ENCODE assay signal across 8 cellular contexts in genomic region chr11:67268684-67269268, GRCh38. TPM values are rescaled to one million over a fixed set of nuclear protein-coding genes. Genes with fewer than 3 reads are reported as not detected.
DNase-seq lines count a peak whose midpoint lies in the region; ATAC-seq and TF ChIP-seq lines count a peak whose summit lies in the region.

No MANE protein-coding gene starts in this region.

- peaks cover 2% of the 10 kb centered on the region for H3K36me3 Mint-ChIP-seq in neural progenitor cell

- TF ChIP-seq CTCF in OCI-LY1 (IDR thresholded peaks at IDR 0.05; ENCODE audit: low read length) (no peak), neural progenitor cell (IDR thresholded peaks at IDR 0.05) (no peak), BE2C (IDR thresholded peaks at IDR 0.05; ENCODE audit: low read depth, low read length) (no peak)

- peak overlapping the region; percentile 96 for H3K4me3 Mint-ChIP-seq in neural progenitor cell

- peaks cover 47 to 69% (median 62%) of the 10 kb centered on the region in 11 experiments for H3K36me3 ChIP-seq in BLaER1 treated with 17β-estradiol and CSF1 and Interleukin-3, amounts not matched to agents 10 nM and 100 nM
- peaks cover 43% of the 10 kb centered on the region; the same call in 1 of the 2 replicates for H3K36me3 ChIP-seq in OCI-LY1 (ENCODE audit: insufficient read depth, low read length)
- peaks cover 10 to 31% of the 10 kb centered on the region in 2 donors for H3K36me3 ChIP-seq in duodenal mucosa (ENCODE audit: control insufficient read depth in 1 of 2, insufficient read depth in 2 of 2, low read length in 2 of 2)
- no peaks in the 10 kb centered on the region for H3K36me3 ChIP-seq in neural progenitor cell
- H3K36me3 ChIP-seq in BE2C = peaks cover 18% of the 10 kb centered on the region

- H2AFZ ChIP-seq in OCI-LY1 (ENCODE audit: low read length) = no peak overlapping the region
- no peak overlapping the region for H2AFZ ChIP-seq in neural progenitor cell (replicated peaks)

- peaks cover 12% of the 10 kb centered on the region for H3K27me3 Mint-ChIP-seq in neural progenitor cell (ENCODE audit: insufficient read depth, low read depth)

- H3K4me3 ChIP-seq in BLaER1 treated with 17β-estradiol and CSF1 and Interleukin-3, amounts not matched to agents 10 nM and 100 nM = peak overlapping the region; percentile 87 to 100 (median 99)
- H3K4me3 ChIP-seq in OCI-LY1 (ENCODE audit: low read depth, low read length, poor library complexity, severe bottlenecking) (peak overlapping the region; percentile 93), duodenal mucosa (ENCODE audit: low read depth in 1 of 2, low read length in 2 of 2) (peak overlapping the region; percentile 79 to 94), neural progenitor cell (no peak overlapping the region), BE2C (ENCODE audit: low read depth, low read length) (no peak overlapping the region)

- no peaks in the 10 kb centered on the region for H3K9me3 Mint-ChIP-seq in neural progenitor cell

- peaks cover 0 to 55% (median 46%) of the 10 kb centered on the region in 11 experiments; a peak in 13 of 22 replicates for H4K20me1 ChIP-seq in BLaER1 treated with 17β-estradiol and CSF1 and Interleukin-3, amounts not matched to agents 10 nM and 100 nM
- no peaks in the 10 kb centered on the region for H4K20me1 ChIP-seq in OCI-LY1 (ENCODE audit: insufficient read depth, low read length)
- peaks cover 73% of the 10 kb centered on the region for H4K20me1 ChIP-seq in neural progenitor cell (ENCODE audit: low read depth)

- H3F3A ChIP-seq in OCI-LY1 (ENCODE audit: insufficient read depth, low read length) (peaks cover 9% of the 10 kb centered on the region; the same call in 1 of the 2 replicates), neural progenitor cell (ENCODE audit: low read depth) (peaks cover 32% of the 10 kb centered on the region)

- no peaks in the 10 kb centered on the region for H3K27me3 ChIP-seq in BLaER1 treated with 17β-estradiol and CSF1 and Interleukin-3, amounts not matched to agents 10 nM and 100 nM
- H3K27me3 ChIP-seq in OCI-LY1 (ENCODE audit: insufficient read depth, low read length) (no peaks in the 10 kb centered on the region), duodenal mucosa (ENCODE audit: control insufficient read depth in 1 of 2, insufficient read depth in 2 of 2, low read length in 2 of 2) (no peaks in the 10 kb centered on the region), neural progenitor cell (peaks cover 20% of the 10 kb centered on the region), BE2C (no peaks in the 10 kb centered on the region)

- peaks cover 75 to 84% (median 77%) of the 10 kb centered on the region in 10 experiments for H3K4me1 ChIP-seq in BLaER1 treated with 17β-estradiol and CSF1 and Interleukin-3, amounts not matched to agents 10 nM and 100 nM
- H3K4me1 ChIP-seq in OCI-LY1 (ENCODE audit: insufficient read depth, low read length, severe bottlenecking) = peaks cover 70% of the 10 kb centered on the region
- peaks cover 61 to 70% of the 10 kb centered on the region in 2 donors for H3K4me1 ChIP-seq in duodenal mucosa (ENCODE audit: control insufficient read depth in 1 of 2, insufficient read depth in 2 of 2, low read length in 2 of 2)
- peaks cover 32% of the 10 kb centered on the region for H3K4me1 ChIP-seq in neural progenitor cell
- peaks cover 29% of the 10 kb centered on the region for H3K4me1 ChIP-seq in BE2C

- no peak for DNase-seq in neural progenitor cell (ENCODE audit: low spot score)
- no peak for DNase-seq in BE2C
- no peak for DNase-seq in anterior cingulate cortex (lab: John Stamatoyannopoulos, UW)
- no peak for DNase-seq in cerebellum (ENCODE audit: low spot score)

- H3K27ac Mint-ChIP-seq in neural progenitor cell = no peak overlapping the region

- H3K9me3 ChIP-seq in BLaER1 treated with 17β-estradiol and CSF1 and Interleukin-3, amounts not matched to agents 10 nM and 100 nM (replicated peaks in 1 of 11) = no peaks in the 10 kb centered on the region
- H3K9me3 ChIP-seq in OCI-LY1 (ENCODE audit: low read length) (no peaks in the 10 kb centered on the region), duodenal mucosa (ENCODE audit: control insufficient read depth in 1 of 2, low read length in 2 of 2) (no peaks in the 10 kb centered on the region), neural progenitor cell (ENCODE audit: low read depth) (no peaks in the 10 kb centered on the region), BE2C (no peaks in the 10 kb centered on the region)

- no peak for ATAC-seq in HG03432 (IDR thresholded peaks at IDR 0.05; ENCODE audit: unreplicated experiment)

- H3K4me1 Mint-ChIP-seq in neural progenitor cell = peaks cover 46% of the 10 kb centered on the region

- H3K4me2 ChIP-seq in BLaER1 treated with 17β-estradiol and CSF1 and Interleukin-3, amounts not matched to agents 10 nM and 100 nM = peak overlapping the region; percentile 99 to 100 (median 100)
- peak overlapping the region; percentile 93 for H3K4me2 ChIP-seq in OCI-LY1 (ENCODE audit: low read length)
- H3K4me2 ChIP-seq in neural progenitor cell = peak overlapping the region; percentile 64

- H3K27ac ChIP-seq in BLaER1 treated with 17β-estradiol and CSF1 and Interleukin-3, amounts not matched to agents 10 nM and 100 nM = peak overlapping the region; percentile 92 to 100 (median 99)
- peak overlapping the region; percentile 98 for H3K27ac ChIP-seq in OCI-LY1 (ENCODE audit: low read depth, low read length, poor library complexity, severe bottlenecking)
- peak overlapping the region; percentile 61 for H3K27ac ChIP-seq in duodenal mucosa (ENCODE audit: low read depth, low read length)
- H3K27ac ChIP-seq in neural progenitor cell = no peak overlapping the region

- H3K79me2 ChIP-seq in OCI-LY1 (ENCODE audit: insufficient read depth, low read length) (peaks cover 63% of the 10 kb centered on the region), neural progenitor cell (ENCODE audit: low read depth) (peaks cover 68% of the 10 kb centered on the region)

- no peaks in the 10 kb centered on the region for H3K9me2 ChIP-seq in OCI-LY1 (ENCODE audit: low read depth, low read length)

- H3K9ac ChIP-seq in BLaER1 treated with 17β-estradiol and CSF1 and Interleukin-3, amounts not matched to agents 10 nM and 100 nM = peak overlapping the region; percentile 93 to 100 (median 99)
- H3K9ac ChIP-seq in OCI-LY1 (ENCODE audit: low read length) (peak overlapping the region; percentile 97), duodenal mucosa (ENCODE audit: low read depth in 1 of 2, low read length in 2 of 2) (peak overlapping the region in 1 of 2 donors; percentile 58), neural progenitor cell (no peak overlapping the region)

RNA-seq across cellular contexts. Expression of gene GRK2, which starts 2.5 kb away (rescaled TPM):
- total RNA-seq in neural progenitor cell (ENCODE audit: low replicate concordance) (30.0 and 54.4 TPM in 2 replicates), cerebellum (32.6 TPM)
- polyA plus RNA-seq in BE2C (2012; ENCODE audit: insufficient read depth, insufficient read length, low read depth) = 272 TPM

RNA-seq across cellular contexts. Expression of gene ANKRD13D, which starts 20.3 kb away (rescaled TPM):
- total RNA-seq in neural progenitor cell (ENCODE audit: low replicate concordance) (21.0 and 29.2 TPM in 2 replicates), cerebellum (31.1 TPM)
- 133 TPM for polyA plus RNA-seq in BE2C (2012; ENCODE audit: insufficient read depth, insufficient read length, low read depth)

RNA-seq across cellular contexts. Expression of gene SSH3, which starts 34.6 kb away (rescaled TPM):
- total RNA-seq in neural progenitor cell (ENCODE audit: low replicate concordance) = 1.4 and 7.1 TPM in 2 replicates
- 3.9 TPM for polyA plus RNA-seq in BE2C (2012; ENCODE audit: insufficient read depth, insufficient read length, low read depth)
- 3.4 TPM for total RNA-seq in cerebellum

Comparison
In these comparisons a context has a peak if more than half of its experiments do, and no peak if none do; other contexts are left out.
1. H3K4me3 ChIP-seq: peak in BLaER1 treated with 17β-estradiol and CSF1 and Interleukin-3, amounts not matched to agents 10 nM and 100 nM (10 of 10), OCI-LY1 (single experiment) and duodenal mucosa (2 of 2); none in neural progenitor cell (single experiment) and BE2C (single experiment).
2. Peak in every context shown above with its lines, with median percentiles within 50 percentile points of each other: H3K4me2 ChIP-seq.